Comparison of ENCODE assay signal across 1 cellular context in the genomic region with DNA sequence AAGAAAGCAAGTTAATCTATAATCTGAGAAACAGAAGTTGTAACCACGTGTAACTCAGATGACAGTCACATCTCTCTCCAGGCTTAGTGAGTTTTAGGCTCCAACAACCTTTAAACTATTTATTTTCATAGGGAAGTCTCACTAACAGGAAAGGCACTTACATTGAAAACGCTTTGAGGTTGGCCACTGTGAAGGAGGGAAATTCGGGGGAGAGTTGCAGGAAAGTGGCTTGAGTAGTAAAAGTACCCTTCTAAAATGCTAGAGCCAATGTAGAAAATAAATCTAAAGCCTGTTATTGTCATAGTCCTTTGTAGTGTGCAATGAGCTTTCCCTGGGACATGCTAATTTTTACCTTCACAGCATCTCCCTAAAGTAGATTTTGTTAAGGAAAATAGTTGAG.
TF ChIP-seq lines count a peak whose summit lies in the region.

No MANE protein-coding gene starts in this region.

TF ChIP-seq in endothelial cell of umbilical vein, 7 proteins besides CTCF, POLR2A, EP300 and RAD21:
- TF ChIP-seq POLR2AphosphoS5 (IDR thresholded peaks at IDR 0.05; ENCODE audit: insufficient read depth, low read depth, low read length) (no peak), MYC (IDR thresholded peaks at IDR 0.05; ENCODE audit: low read depth, low read length) (no peak), MAX (IDR thresholded peaks at IDR 0.05; ENCODE audit: insufficient read depth, insufficient read length) (no peak), JUN (IDR thresholded peaks at IDR 0.05; ENCODE audit: borderline replicate concordance, insufficient read depth, insufficient read length, low read depth) (no peak), EZH2 (IDR thresholded peaks at IDR 0.05; ENCODE audit: borderline replicate concordance, low read depth, low read length, severe bottlenecking) (no peak), GATA2 (IDR thresholded peaks at IDR 0.05; ENCODE audit: insufficient read depth, insufficient read length, low read depth, low read length) (no peak), FOS (IDR thresholded peaks at IDR 0.05; ENCODE audit: borderline replicate concordance, insufficient read depth, low read length) (no peak)
